Comparison of ENCODE assay signal across 1 cellular context in genomic region chr1:42681771-42682483, GRCh38.
A peak's percentile ranks its signal among the peaks of the same experiment; 100 is the strongest.
TF ChIP-seq lines count a peak whose summit lies in the region.

Gene YBX1, plus strand, starts transcription at chr1:42682418. Its CDS starts 148 bp downstream, at chr1:42682566.

TF ChIP-seq in HepG2, 621 proteins besides CTCF, POLR2A, EP300 and RAD21 (continued from another document and continues in another):
- TF ChIP-seq HNF1A (IDR thresholded peaks at IDR 0.05; ENCODE audit: low read depth) = no peak
- TF ChIP-seq HNF1A (CRISPR knock-in tag; IDR thresholded peaks at IDR 0.05; ENCODE audit: borderline replicate concordance) = no peak
- peak; percentile 43; the same call in 1 of the 2 replicates for TF ChIP-seq ZNF263 (CRISPR knock-in tag; IDR thresholded peaks at IDR 0.05)
- TF ChIP-seq ZNF607 (CRISPR knock-in tag; IDR thresholded peaks at IDR 0.05; ENCODE audit: borderline replicate concordance) = no peak
- TF ChIP-seq ZBTB20 (CRISPR knock-in tag; IDR thresholded peaks at IDR 0.05; ENCODE audit: borderline replicate concordance, low read depth) = no peak; the same call in 1 of the 2 replicates
- 0 out of 2 replicates have a peak, but pooled peaks have one; percentile 67 for TF ChIP-seq CREBL2 (CRISPR knock-in tag; IDR thresholded peaks at IDR 0.05; ENCODE audit: borderline replicate concordance)
- no peak for TF ChIP-seq SMARCE1 (IDR thresholded peaks at IDR 0.05; ENCODE audit: borderline replicate concordance)
- no peak for TF ChIP-seq ZSCAN30 (CRISPR knock-in tag; IDR thresholded peaks at IDR 0.05)
- no peak for TF ChIP-seq FOXA1 (IDR thresholded peaks at IDR 0.05)
- no peak for TF ChIP-seq FOXA1 (CRISPR knock-in tag; IDR thresholded peaks at IDR 0.05)
- no peak; the same call in 1 of the 2 replicates for TF ChIP-seq ZBTB8A (CRISPR knock-in tag; IDR thresholded peaks at IDR 0.05; ENCODE audit: borderline replicate concordance, low read depth)
- TF ChIP-seq TGIF2 (CRISPR knock-in tag; IDR thresholded peaks at IDR 0.05) = peak; percentile 83; the same call in 1 of the 2 replicates
- TF ChIP-seq PITX1 (CRISPR knock-in tag; IDR thresholded peaks at IDR 0.05) = peak; percentile 66; the same call in 1 of the 2 replicates
- 0 out of 2 replicates have a peak, but pooled peaks have one; percentile 29 for TF ChIP-seq ZFP37 (CRISPR knock-in tag; IDR thresholded peaks at IDR 0.05; ENCODE audit: borderline replicate concordance)
- TF ChIP-seq RFXANK (CRISPR knock-in tag; IDR thresholded peaks at IDR 0.05) = no peak
- TF ChIP-seq NFIB (CRISPR knock-in tag; IDR thresholded peaks at IDR 0.05; ENCODE audit: borderline replicate concordance) = no peak
- TF ChIP-seq AKAP8 (CRISPR knock-in tag; IDR thresholded peaks at IDR 0.05) = no peak
- no peak for TF ChIP-seq RELA (CRISPR knock-in tag; IDR thresholded peaks at IDR 0.05)
- TF ChIP-seq MAFK (conservative IDR thresholded peaks at IDR 0.05 in 1 of 2, IDR thresholded peaks at IDR 0.05 in 1 of 2; ENCODE audit: low read length in 2 of 2) = no peak
- no peak for TF ChIP-seq ZKSCAN1 (IDR thresholded peaks at IDR 0.05; ENCODE audit: low read length)
- no peak for TF ChIP-seq PAX8 (CRISPR knock-in tag; IDR thresholded peaks at IDR 0.05; ENCODE audit: borderline replicate concordance)
- no peak for TF ChIP-seq NFE2 (CRISPR knock-in tag; IDR thresholded peaks at IDR 0.05)
- TF ChIP-seq ZNF407 (CRISPR knock-in tag; IDR thresholded peaks at IDR 0.05; ENCODE audit: not compliant biosample characterization) = no peak
- 0 out of 2 replicates have a peak, but pooled peaks have one; percentile 23 for TF ChIP-seq KLF6 (CRISPR knock-in tag; IDR thresholded peaks at IDR 0.05)
- TF ChIP-seq GZF1 (CRISPR knock-in tag; IDR thresholded peaks at IDR 0.05) = no peak
- TF ChIP-seq MIXL1 (CRISPR knock-in tag; IDR thresholded peaks at IDR 0.05) = peak; percentile 38; the same call in 1 of the 2 replicates
- TF ChIP-seq SNAPC4 (CRISPR knock-in tag; IDR thresholded peaks at IDR 0.05) = peak; percentile 64; the same call in 1 of the 2 replicates
- no peak for TF ChIP-seq ZBTB38 (CRISPR knock-in tag; IDR thresholded peaks at IDR 0.05)
- TF ChIP-seq MNT (IDR thresholded peaks at IDR 0.05) = peak; percentile 35; the same call in 1 of the 2 replicates
- TF ChIP-seq ZSCAN5A (CRISPR knock-in tag; IDR thresholded peaks at IDR 0.05; ENCODE audit: borderline replicate concordance) = no peak
- no peak for TF ChIP-seq ATF5 (CRISPR knock-in tag; IDR thresholded peaks at IDR 0.05; ENCODE audit: low read depth)
- no peak for TF ChIP-seq NCOA1 (CRISPR knock-in tag; IDR thresholded peaks at IDR 0.05)
- TF ChIP-seq NFIC (IDR thresholded peaks at IDR 0.05; ENCODE audit: low read length) = no peak
- TF ChIP-seq ZNF451 (CRISPR knock-in tag; IDR thresholded peaks at IDR 0.05) = no peak
- TF ChIP-seq KLF15 (CRISPR knock-in tag; IDR thresholded peaks at IDR 0.05; ENCODE audit: borderline replicate concordance) = no peak
- no peak for TF ChIP-seq ZNF569 (CRISPR knock-in tag; IDR thresholded peaks at IDR 0.05; ENCODE audit: borderline replicate concordance)
- TF ChIP-seq GMEB2 (CRISPR knock-in tag; IDR thresholded peaks at IDR 0.05; ENCODE audit: low read depth) = no peak
